Comparison of ENCODE assay signal across 1 cellular context in the genomic region with DNA sequence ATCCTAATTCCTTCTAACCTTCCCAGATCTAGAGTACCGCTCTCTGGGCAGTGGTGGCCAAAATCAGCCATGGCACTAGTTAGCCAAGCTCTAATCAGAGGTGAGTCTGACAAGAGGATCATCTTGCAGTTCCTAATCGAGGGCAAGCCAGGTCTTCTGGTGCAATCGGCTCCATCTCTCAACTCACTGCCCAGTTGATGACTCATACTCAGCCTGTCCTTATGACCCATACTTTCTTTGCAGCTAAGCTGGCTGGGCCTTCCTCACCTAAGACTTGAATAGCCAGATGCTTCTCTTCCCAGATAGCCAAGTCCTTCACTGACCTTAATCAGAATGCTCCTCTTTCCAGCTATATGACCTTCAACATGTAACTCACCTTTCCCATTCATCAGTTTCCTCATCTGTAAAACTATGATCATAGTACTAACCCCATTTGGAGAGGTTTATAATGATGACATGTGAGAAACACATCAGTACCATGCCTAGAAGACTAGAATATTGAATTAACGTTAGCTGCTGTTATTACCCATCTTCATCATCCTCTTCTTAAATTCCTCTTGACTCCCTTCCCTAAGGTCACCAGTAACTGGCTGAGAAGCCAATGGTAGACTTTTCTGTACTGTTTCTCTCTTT.
A peak's percentile ranks its signal among the peaks of the same experiment; 100 is the strongest.
TF ChIP-seq lines count a peak whose summit lies in the region.

No MANE protein-coding gene starts in this region.

TF ChIP-seq in K562, 482 proteins besides CTCF, POLR2A, EP300 and RAD21 (continued from another document and continues in another):
- TF ChIP-seq, protein P1, sequence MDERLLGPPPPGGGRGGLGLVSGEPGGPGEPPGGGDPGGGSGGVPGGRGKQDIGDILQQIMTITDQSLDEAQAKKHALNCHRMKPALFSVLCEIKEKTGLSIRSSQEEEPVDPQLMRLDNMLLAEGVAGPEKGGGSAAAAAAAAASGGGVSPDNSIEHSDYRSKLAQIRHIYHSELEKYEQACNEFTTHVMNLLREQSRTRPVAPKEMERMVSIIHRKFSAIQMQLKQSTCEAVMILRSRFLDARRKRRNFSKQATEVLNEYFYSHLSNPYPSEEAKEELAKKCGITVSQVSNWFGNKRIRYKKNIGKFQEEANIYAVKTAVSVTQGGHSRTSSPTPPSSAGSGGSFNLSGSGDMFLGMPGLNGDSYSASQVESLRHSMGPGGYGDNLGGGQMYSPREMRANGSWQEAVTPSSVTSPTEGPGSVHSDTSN (CRISPR knock-in tag; IDR thresholded peaks at IDR 0.05; ENCODE audit: low read depth) = no peak
- TF ChIP-seq, protein P1 (tag; conservative IDR thresholded peaks at IDR 0.05; ENCODE audit: low read depth) = no peak
- TF ChIP-seq, protein P2, sequence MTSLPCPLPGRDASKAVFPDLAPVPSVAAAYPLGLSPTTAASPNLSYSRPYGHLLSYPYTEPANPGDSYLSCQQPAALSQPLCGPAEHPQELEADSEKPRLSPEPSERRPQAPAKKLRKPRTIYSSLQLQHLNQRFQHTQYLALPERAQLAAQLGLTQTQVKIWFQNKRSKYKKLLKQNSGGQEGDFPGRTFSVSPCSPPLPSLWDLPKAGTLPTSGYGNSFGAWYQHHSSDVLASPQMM (CRISPR knock-in tag; IDR thresholded peaks at IDR 0.05) = no peak
- TF ChIP-seq SMARCB1 (IDR thresholded peaks at IDR 0.05; ENCODE audit: insufficient read length, low read depth) (no peak), RBM39 (optimal IDR thresholded peaks at IDR 0.05; ENCODE audit: low read depth, low read length) (no peak), DACH1 (IDR thresholded peaks at IDR 0.05; ENCODE audit: partially characterized antibody) (no peak), TEAD4 (IDR thresholded peaks at IDR 0.05; ENCODE audit: low read length) (0 out of 2 replicates have a peak, but pooled peaks have one; percentile 6), TEAD4 (CRISPR knock-in tag; IDR thresholded peaks at IDR 0.05; ENCODE audit: borderline replicate concordance) (no peak), ZNF717 (CRISPR knock-in tag; IDR thresholded peaks at IDR 0.05) (no peak), MTF1 (CRISPR knock-in tag; IDR thresholded peaks at IDR 0.05; ENCODE audit: borderline replicate concordance) (no peak), ELK3 (CRISPR knock-in tag; IDR thresholded peaks at IDR 0.05) (no peak), HDAC3 (IDR thresholded peaks at IDR 0.05; ENCODE audit: borderline replicate concordance, partially characterized antibody) (no peak), PTTG1 (tag; IDR thresholded peaks at IDR 0.05; ENCODE audit: low read depth) (no peak), POLR2H (tag; IDR thresholded peaks at IDR 0.05; ENCODE audit: low read depth) (no peak), CCNT2 (IDR thresholded peaks at IDR 0.05; ENCODE audit: borderline replicate concordance, extremely low read depth, insufficient read length, low read depth, low read length) (no peak), CHD4 (IDR thresholded peaks at IDR 0.05; ENCODE audit: insufficient read depth, insufficient replicate concordance, low read depth, low read length, poor library complexity, severe bottlenecking) (no peak), ZNF311 (CRISPR knock-in tag; IDR thresholded peaks at IDR 0.05) (no peak), ESRRB (CRISPR knock-in tag; IDR thresholded peaks at IDR 0.05; ENCODE audit: borderline replicate concordance) (no peak), PHTF2 (CRISPR knock-in tag; IDR thresholded peaks at IDR 0.05) (no peak), SAP30 (IDR thresholded peaks at IDR 0.05; ENCODE audit: borderline replicate concordance, insufficient read depth, low read depth, low read length, poor library complexity, severe bottlenecking) (no peak), ZKSCAN1 (IDR thresholded peaks at IDR 0.05; ENCODE audit: low read depth, low read length) (no peak), POLR3A (IDR thresholded peaks at IDR 0.05; ENCODE audit: borderline replicate concordance, extremely low read depth, insufficient read depth, insufficient read length) (no peak), ZBTB8A (IDR thresholded peaks at IDR 0.05; ENCODE audit: partially characterized antibody) (no peak), EGR1 (conservative IDR thresholded peaks at IDR 0.05) (no peak), RCOR1 (IDR thresholded peaks at IDR 0.05; ENCODE audit: borderline replicate concordance in 1 of 2, low read depth in 2 of 2, low read length in 2 of 2) (peak in 1 of 2 experiments; percentile 61; a peak in 1 of 4 replicates), GTF3C2 (IDR thresholded peaks at IDR 0.05; ENCODE audit: borderline replicate concordance, extremely low read depth, insufficient read length) (no peak), ZNF253 (CRISPR knock-in tag; conservative IDR thresholded peaks at IDR 0.05) (no peak), ARID3A (IDR thresholded peaks at IDR 0.05; ENCODE audit: borderline replicate concordance, low read depth, low read length) (no peak), ZBTB33 (CRISPR knock-in tag; IDR thresholded peaks at IDR 0.05) (no peak), ELF4 (CRISPR knock-in tag; IDR thresholded peaks at IDR 0.05) (no peak), BACH1 (tag; IDR thresholded peaks at IDR 0.05) (no peak), ZNF324 (CRISPR knock-in tag; IDR thresholded peaks at IDR 0.05) (no peak), CREM (IDR thresholded peaks at IDR 0.05; ENCODE audit: low read depth) (0 out of 2 replicates have a peak, but pooled peaks have one; percentile 25), SRSF9 (IDR thresholded peaks at IDR 0.05; ENCODE audit: borderline replicate concordance, low read depth, low read length) (no peak), KLF1 (tag; IDR thresholded peaks at IDR 0.05) (no peak), HNRNPK (IDR thresholded peaks at IDR 0.05; ENCODE audit: low read depth, low read length, poor library complexity, severe bottlenecking) (no peak), ZNF507 (tag; conservative IDR thresholded peaks at IDR 0.05) (no peak), ZSCAN32 (CRISPR knock-in tag; IDR thresholded peaks at IDR 0.05) (no peak), PTRF (tag; IDR thresholded peaks at IDR 0.05) (no peak), TARDBP (IDR thresholded peaks at IDR 0.05) (no peak), ZFP36 (IDR thresholded peaks at IDR 0.05; ENCODE audit: low read depth, low read length, partially characterized antibody) (no peak), CTBP1 (IDR thresholded peaks at IDR 0.05; ENCODE audit: borderline replicate concordance) (peak; percentile 87; the same call in 1 of the 2 replicates), MAZ (CRISPR knock-in tag; conservative IDR thresholded peaks at IDR 0.05 in 1 of 2, IDR thresholded peaks at IDR 0.05 in 1 of 2) (no peak), HSF4 (CRISPR knock-in tag; IDR thresholded peaks at IDR 0.05; ENCODE audit: borderline replicate concordance) (no peak), YBX1 (IDR thresholded peaks at IDR 0.05) (no peak)
- TF ChIP-seq, protein P3, sequence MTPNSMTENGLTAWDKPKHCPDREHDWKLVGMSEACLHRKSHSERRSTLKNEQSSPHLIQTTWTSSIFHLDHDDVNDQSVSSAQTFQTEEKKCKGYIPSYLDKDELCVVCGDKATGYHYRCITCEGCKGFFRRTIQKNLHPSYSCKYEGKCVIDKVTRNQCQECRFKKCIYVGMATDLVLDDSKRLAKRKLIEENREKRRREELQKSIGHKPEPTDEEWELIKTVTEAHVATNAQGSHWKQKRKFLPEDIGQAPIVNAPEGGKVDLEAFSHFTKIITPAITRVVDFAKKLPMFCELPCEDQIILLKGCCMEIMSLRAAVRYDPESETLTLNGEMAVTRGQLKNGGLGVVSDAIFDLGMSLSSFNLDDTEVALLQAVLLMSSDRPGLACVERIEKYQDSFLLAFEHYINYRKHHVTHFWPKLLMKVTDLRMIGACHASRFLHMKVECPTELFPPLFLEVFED (CRISPR knock-in tag; conservative IDR thresholded peaks at IDR 0.05) = no peak
- TF ChIP-seq, protein P4, sequence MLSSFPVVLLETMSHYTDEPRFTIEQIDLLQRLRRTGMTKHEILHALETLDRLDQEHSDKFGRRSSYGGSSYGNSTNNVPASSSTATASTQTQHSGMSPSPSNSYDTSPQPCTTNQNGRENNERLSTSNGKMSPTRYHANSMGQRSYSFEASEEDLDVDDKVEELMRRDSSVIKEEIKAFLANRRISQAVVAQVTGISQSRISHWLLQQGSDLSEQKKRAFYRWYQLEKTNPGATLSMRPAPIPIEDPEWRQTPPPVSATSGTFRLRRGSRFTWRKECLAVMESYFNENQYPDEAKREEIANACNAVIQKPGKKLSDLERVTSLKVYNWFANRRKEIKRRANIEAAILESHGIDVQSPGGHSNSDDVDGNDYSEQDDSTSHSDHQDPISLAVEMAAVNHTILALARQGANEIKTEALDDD (IDR thresholded peaks at IDR 0.05) = peak; percentile 90
- TF ChIP-seq, protein P5, sequence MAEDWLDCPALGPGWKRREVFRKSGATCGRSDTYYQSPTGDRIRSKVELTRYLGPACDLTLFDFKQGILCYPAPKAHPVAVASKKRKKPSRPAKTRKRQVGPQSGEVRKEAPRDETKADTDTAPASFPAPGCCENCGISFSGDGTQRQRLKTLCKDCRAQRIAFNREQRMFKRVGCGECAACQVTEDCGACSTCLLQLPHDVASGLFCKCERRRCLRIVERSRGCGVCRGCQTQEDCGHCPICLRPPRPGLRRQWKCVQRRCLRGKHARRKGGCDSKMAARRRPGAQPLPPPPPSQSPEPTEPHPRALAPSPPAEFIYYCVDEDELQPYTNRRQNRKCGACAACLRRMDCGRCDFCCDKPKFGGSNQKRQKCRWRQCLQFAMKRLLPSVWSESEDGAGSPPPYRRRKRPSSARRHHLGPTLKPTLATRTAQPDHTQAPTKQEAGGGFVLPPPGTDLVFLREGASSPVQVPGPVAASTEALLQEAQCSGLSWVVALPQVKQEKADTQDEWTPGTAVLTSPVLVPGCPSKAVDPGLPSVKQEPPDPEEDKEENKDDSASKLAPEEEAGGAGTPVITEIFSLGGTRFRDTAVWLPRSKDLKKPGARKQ (CRISPR knock-in tag; IDR thresholded peaks at IDR 0.05) = no peak
- TF ChIP-seq, protein P6, sequence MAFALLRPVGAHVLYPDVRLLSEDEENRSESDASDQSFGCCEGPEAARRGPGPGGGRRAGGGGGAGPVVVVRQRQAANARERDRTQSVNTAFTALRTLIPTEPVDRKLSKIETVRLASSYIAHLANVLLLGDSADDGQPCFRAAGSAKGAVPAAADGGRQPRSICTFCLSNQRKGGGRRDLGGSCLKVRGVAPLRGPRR (CRISPR knock-in tag; IDR thresholded peaks at IDR 0.05) = no peak
